In genomic region chr15:44979617-44980339, GRCh38 we compare ENCODE assay signal across 20 cellular contexts. TPM values are rescaled to one million over a fixed set of nuclear protein-coding genes. Genes with fewer than 3 reads are reported as not detected.
"Had no signal": no experiment of that assay in that cellular context is flagged by ENCODE, and none has a peak within 500 bp of the region (broad histone marks: within the 10 kb centered on the region; RNA-seq: fewer than 3 reads in every experiment).

No MANE protein-coding gene starts in this region.

RNA-seq across cellular contexts. Expression of gene TERB2, which starts 23.3 kb away (rescaled TPM):
- total RNA-seq: activated B cell treated with CpG ODN at 0.5 μM for 24 hours; activated CD4-positive, alpha-beta T cell treated with anti-CD3 and anti-CD28 coated beads for 36 hours; activated CD8-positive, alpha-beta memory T cell treated with anti-CD3 and anti-CD28 coated beads for 36 hours; activated T-cell treated with anti-CD3 and anti-CD28 coated beads, Interleukin-2, amount 50 U/mL, for 4 hours; activated T-helper 2 cell treated with anti-CD3 and anti-CD28 coated beads, Interferon-gamma antibody, Interleukin-2, Interleukin-4, amounts not matched to agents 10 μg/mL and 5 μg/mL and 100 μg/mL, durations not matched to agents 14 hours and 24 hours and 36 hours; adrenal gland; breast epithelium; colonic mucosa; dorsolateral prefrontal cortex; esophagus muscularis mucosa; frontal cortex; lower leg skin; naive thymus-derived CD4-positive, alpha-beta T cell; neural crest cell; omental fat pad; posterior vena cava; spleen; T-helper 1 cell treated with Interleukin-12 subunit alpha and Interleukin-12 subunit beta and Interleukin-4 antibody, amounts not matched to agents 30 ng/mL and 1 ng/mL, for 36 hours; thoracic aorta; upper lobe of right lung had no signal
- polyA plus RNA-seq: adrenal gland; naive thymus-derived CD4-positive, alpha-beta T cell; spleen had no signal
